Comparison of ENCODE assay signal across 13 cellular contexts in genomic region chr16:85969159-85969558, GRCh38.
DNase-seq lines count a peak whose midpoint lies in the region; ATAC-seq and TF ChIP-seq lines count a peak whose summit lies in the region.
"Had no signal": no experiment of that assay in that cellular context is flagged by ENCODE, and none has a peak within 500 bp of the region (broad histone marks: within the 10 kb centered on the region; RNA-seq: fewer than 3 reads in every experiment).

No MANE protein-coding gene starts in this region.

- peaks cover 39% of the 10 kb centered on the region for H3K4me1 Mint-ChIP-seq in activated CD8-positive, alpha-beta T cell treated with anti-CD3 and anti-CD28 coated beads for 36 hours (ENCODE audit: low read depth)
- peaks cover 13% of the 10 kb centered on the region for H3K4me1 Mint-ChIP-seq in activated CD8-positive, alpha-beta T cell treated with anti-CD3 and anti-CD28 coated beads, Interleukin-2, amount 10 ng/mL, durations not matched to agents 7 days and 5 days (ENCODE audit: low read depth)
- H3K4me1 Mint-ChIP-seq in IgD-negative memory B cell = peaks cover 30 to 55% (median 49%) of the 10 kb centered on the region in 3 donors
- peaks cover 60 to 76% of the 10 kb centered on the region in 2 donors for H3K4me1 Mint-ChIP-seq in stimulated activated naive B cell treated with anti-CD40 and anti-IgM and Interleukin-4, amounts not matched to agents 10 μg/mL and 1 μg/mL and 100 μg/mL, for 72 hours

- no peaks in the 10 kb centered on the region for H3K27me3 Mint-ChIP-seq in activated CD8-positive, alpha-beta T cell treated with anti-CD3 and anti-CD28 coated beads for 36 hours
- no peaks in the 10 kb centered on the region for H3K27me3 Mint-ChIP-seq in activated CD8-positive, alpha-beta T cell treated with anti-CD3 and anti-CD28 coated beads, Interleukin-2, amount 10 ng/mL, durations not matched to agents 7 days and 5 days (ENCODE audit: low read depth)
- H3K27me3 Mint-ChIP-seq in IgD-negative memory B cell = peaks cover 5% of the 10 kb centered on the region
- H3K27me3 Mint-ChIP-seq in stimulated activated naive B cell treated with anti-CD40 and anti-IgM and Interleukin-4, amounts not matched to agents 10 μg/mL and 1 μg/mL and 100 μg/mL, for 72 hours = no peaks in the 10 kb centered on the region

- peak overlapping the region; percentile 19 for H3K4me3 Mint-ChIP-seq in activated CD8-positive, alpha-beta T cell treated with anti-CD3 and anti-CD28 coated beads for 36 hours
- H3K4me3 Mint-ChIP-seq in activated CD8-positive, alpha-beta T cell treated with anti-CD3 and anti-CD28 coated beads, Interleukin-2, amount 10 ng/mL, durations not matched to agents 7 days and 5 days = no peak overlapping the region
- peak overlapping the region in 3 of 4 donors; percentile 1 to 67 (median 39) for H3K4me3 Mint-ChIP-seq in IgD-negative memory B cell
- peak overlapping the region; percentile 22 to 76 for H3K4me3 Mint-ChIP-seq in stimulated activated naive B cell treated with anti-CD40 and anti-IgM and Interleukin-4, amounts not matched to agents 10 μg/mL and 1 μg/mL and 100 μg/mL, for 72 hours
- H3K4me3 Mint-ChIP-seq: activated naive CD8-positive, alpha-beta T cell treated with anti-CD3 and anti-CD28 coated beads, Interleukin-2, amount 10 ng/mL, durations not matched to agents 7 days and 5 days had no signal

- no peaks in the 10 kb centered on the region for H3K36me3 Mint-ChIP-seq in activated CD8-positive, alpha-beta T cell treated with anti-CD3 and anti-CD28 coated beads for 36 hours (ENCODE audit: low read depth)
- peaks cover 2% of the 10 kb centered on the region for H3K36me3 Mint-ChIP-seq in activated CD8-positive, alpha-beta T cell treated with anti-CD3 and anti-CD28 coated beads, Interleukin-2, amount 10 ng/mL, durations not matched to agents 7 days and 5 days (ENCODE audit: low read depth)
- H3K36me3 Mint-ChIP-seq in IgD-negative memory B cell = no peaks in the 10 kb centered on the region
- H3K36me3 Mint-ChIP-seq in stimulated activated naive B cell treated with anti-CD40 and anti-IgM and Interleukin-4, amounts not matched to agents 10 μg/mL and 1 μg/mL and 100 μg/mL, for 72 hours = no peaks in the 10 kb centered on the region
- H3K36me3 Mint-ChIP-seq: activated naive CD8-positive, alpha-beta T cell treated with anti-CD3 and anti-CD28 coated beads, Interleukin-2, amount 10 ng/mL, durations not matched to agents 7 days and 5 days had no signal

- H3K27ac Mint-ChIP-seq in activated CD8-positive, alpha-beta T cell treated with anti-CD3 and anti-CD28 coated beads for 36 hours = peak overlapping the region; percentile 73
- H3K27ac Mint-ChIP-seq in activated CD8-positive, alpha-beta T cell treated with anti-CD3 and anti-CD28 coated beads, Interleukin-2, amount 10 ng/mL, durations not matched to agents 7 days and 5 days = no peak overlapping the region
- H3K27ac Mint-ChIP-seq in IgD-negative memory B cell = no peak overlapping the region
- H3K27ac Mint-ChIP-seq in stimulated activated naive B cell treated with anti-CD40 and anti-IgM and Interleukin-4, amounts not matched to agents 10 μg/mL and 1 μg/mL and 100 μg/mL, for 72 hours = peak overlapping the region; percentile 57
- H3K27ac Mint-ChIP-seq: activated naive CD8-positive, alpha-beta T cell treated with anti-CD3 and anti-CD28 coated beads, Interleukin-2, amount 10 ng/mL, durations not matched to agents 7 days and 5 days had no signal

- intact Hi-C loops in activated CD8-positive, alpha-beta T cell treated with anti-CD3 and anti-CD28 coated beads for 36 hours (cut with micrococcal nuclease) = no loop called here

- POLR2A ChIA-PET in activated CD8-positive, alpha-beta T cell treated with anti-CD3 and anti-CD28 coated beads for 36 hours (lab: Charles Lee) = interaction anchor here (0.8 to 2.9 kb wide), 3 partner anchors 12 to 33 kb away, joined by 3 to 6 read pairs (median 4); no protein-coding TSS in a partner anchor
- POLR2A ChIA-PET in activated CD8-positive, alpha-beta T cell treated with anti-CD3 and anti-CD28 coated beads, Interleukin-2, amount 10 ng/mL, durations not matched to agents 7 days and 5 days (lab: Charles Lee) = no interaction called here

- H3K9me3 Mint-ChIP-seq in activated CD8-positive, alpha-beta T cell treated with anti-CD3 and anti-CD28 coated beads for 36 hours = peaks cover 5% of the 10 kb centered on the region
- peaks cover 3% of the 10 kb centered on the region for H3K9me3 Mint-ChIP-seq in activated CD8-positive, alpha-beta T cell treated with anti-CD3 and anti-CD28 coated beads, Interleukin-2, amount 10 ng/mL, durations not matched to agents 7 days and 5 days (ENCODE audit: insufficient read depth)
- H3K9me3 Mint-ChIP-seq in IgD-negative memory B cell = no peaks in the 10 kb centered on the region
- peaks cover 3% of the 10 kb centered on the region in 2 donors for H3K9me3 Mint-ChIP-seq in stimulated activated naive B cell treated with anti-CD40 and anti-IgM and Interleukin-4, amounts not matched to agents 10 μg/mL and 1 μg/mL and 100 μg/mL, for 72 hours

- peak; percentile 52 for DNase-seq in activated CD8-positive, alpha-beta T cell treated with anti-CD3 and anti-CD28 coated beads for 36 hours
- no peak for DNase-seq in activated CD8-positive, alpha-beta T cell treated with anti-CD3 and anti-CD28 coated beads, Interleukin-2, amount 10 ng/mL, durations not matched to agents 7 days and 5 days
- peak; percentile 6 for DNase-seq in fibroblast of peridontal ligament (ENCODE audit: extremely low read depth)
- DNase-seq in stimulated activated naive B cell treated with anti-CD40 and anti-IgM and Interleukin-4, amounts not matched to agents 10 μg/mL and 1 μg/mL and 100 μg/mL, for 72 hours = no peak
- no peak for DNase-seq in COR-L47 (lab: John Stamatoyannopoulos, UW)
- DNase-seq: activated naive CD8-positive, alpha-beta T cell treated with anti-CD3 and anti-CD28 coated beads, Interleukin-2, amount 10 ng/mL, durations not matched to agents 7 days and 5 days; effector CD8-positive, alpha-beta T cell; heart right ventricle; OCI-M1; psoas muscle had no signal

- TF ChIP-seq CTCF in activated CD8-positive, alpha-beta T cell treated with anti-CD3 and anti-CD28 coated beads for 36 hours (IDR thresholded peaks at IDR 0.05) = no peak

- CTCF ChIA-PET in activated CD8-positive, alpha-beta T cell treated with anti-CD3 and anti-CD28 coated beads for 36 hours (lab: Charles Lee) = interaction anchor here (1.3 to 1.9 kb wide), 2 partner anchors 9 to 148 kb away, joined by 3 to 6 read pairs; no protein-coding TSS in a partner anchor
- CTCF ChIA-PET in activated CD8-positive, alpha-beta T cell treated with anti-CD3 and anti-CD28 coated beads, Interleukin-2, amount 10 ng/mL, durations not matched to agents 7 days and 5 days (lab: Charles Lee) = interaction anchor here (1.1 kb wide), 1 partner anchor 29 kb away, joined by 3 read pairs; no protein-coding TSS in a partner anchor

- ATAC-seq in activated CD8-positive, alpha-beta T cell treated with anti-CD3 and anti-CD28 coated beads for 36 hours = peak; percentile 72
- ATAC-seq in activated CD8-positive, alpha-beta T cell treated with anti-CD3 and anti-CD28 coated beads, Interleukin-2, amount 10 ng/mL, durations not matched to agents 7 days and 5 days = no peak
- ATAC-seq in stimulated activated naive B cell treated with anti-CD40 and anti-IgM and Interleukin-4, amounts not matched to agents 10 μg/mL and 1 μg/mL and 100 μg/mL, for 72 hours (replicated peaks) = peak; percentile 58 to 67
- ATAC-seq in GM21717 (IDR thresholded peaks at IDR 0.05; ENCODE audit: unreplicated experiment) (no peak), GM21786 (IDR thresholded peaks at IDR 0.05; ENCODE audit: unreplicated experiment) (no peak)
- ATAC-seq: heart right ventricle, psoas muscle had no signal

Comparison
In these comparisons a context has a peak if more than half of its experiments do, and no peak if none do; other contexts are left out.
1. ATAC-seq: peak in activated CD8-positive, alpha-beta T cell treated with anti-CD3 and anti-CD28 coated beads for 36 hours (single experiment) and stimulated activated naive B cell treated with anti-CD40 and anti-IgM and Interleukin-4, amounts not matched to agents 10 μg/mL and 1 μg/mL and 100 μg/mL, for 72 hours (2 of 2); none in activated CD8-positive, alpha-beta T cell treated with anti-CD3 and anti-CD28 coated beads, Interleukin-2, amount 10 ng/mL, durations not matched to agents 7 days and 5 days (single experiment), GM21717 (single experiment) and GM21786 (single experiment).
2. DNase-seq: peak in activated CD8-positive, alpha-beta T cell treated with anti-CD3 and anti-CD28 coated beads for 36 hours (single experiment) and fibroblast of peridontal ligament (single experiment); none in activated CD8-positive, alpha-beta T cell treated with anti-CD3 and anti-CD28 coated beads, Interleukin-2, amount 10 ng/mL, durations not matched to agents 7 days and 5 days (single experiment), stimulated activated naive B cell treated with anti-CD40 and anti-IgM and Interleukin-4, amounts not matched to agents 10 μg/mL and 1 μg/mL and 100 μg/mL, for 72 hours (single experiment) and COR-L47 (single experiment).
3. H3K27ac Mint-ChIP-seq: peak in activated CD8-positive, alpha-beta T cell treated with anti-CD3 and anti-CD28 coated beads for 36 hours (single experiment) and stimulated activated naive B cell treated with anti-CD40 and anti-IgM and Interleukin-4, amounts not matched to agents 10 μg/mL and 1 μg/mL and 100 μg/mL, for 72 hours (single experiment); none in activated CD8-positive, alpha-beta T cell treated with anti-CD3 and anti-CD28 coated beads, Interleukin-2, amount 10 ng/mL, durations not matched to agents 7 days and 5 days (single experiment) and IgD-negative memory B cell (0 of 3).